17 cellular contexts compared by ENCODE assay signal in genomic region chr3:27097171-27097570, GRCh38.
DNase-seq lines count a peak whose midpoint lies in the region; ATAC-seq, FAIRE-seq and TF ChIP-seq lines count a peak whose summit lies in the region.
"Had no signal": no experiment of that assay in that cellular context is flagged by ENCODE, and none has a peak within 500 bp of the region (broad histone marks: within the 10 kb centered on the region; RNA-seq: fewer than 3 reads in every experiment).

No MANE protein-coding gene starts in this region.

- WGBS in GM12878 (ENCODE audit: insufficient coverage, insufficient replicate concordance, low lambda C conversion rate, missing lambda C conversion rate), result 0% methylated on average over 1 of the region's 1 CpG

- no peaks in the 10 kb centered on the region for H3K9me3 ChIP-seq in GM12878 (replicated peaks; ENCODE audit: control insufficient read depth, insufficient read depth, low read length)
- no peaks in the 10 kb centered on the region for H3K9me3 ChIP-seq in uterus
- H3K9me3 ChIP-seq: HAP-1 had no signal

- H3K9ac ChIP-seq in GM12878 (ENCODE audit: control insufficient read depth, insufficient read depth, low read length), result no peak overlapping the region
- H3K9ac ChIP-seq: BLaER1 treated with 17β-estradiol and CSF1 and Interleukin-3, amounts not matched to agents 10 nM and 100 nM; GM23248; KMS-11 had no signal

- TF ChIP-seq POLR2A in GM12878 (IDR thresholded peaks at IDR 0.05; ENCODE audit: low read depth, low read length) (no peak), uterus (IDR thresholded peaks at IDR 0.05) (no peak)

- SMC1A ChIA-PET in GM12878 (lab: Charles Lee; ENCODE audit: uncharacterized antibody, unreplicated experiment), result interaction anchor here (0.5 kb wide), 1 partner anchor 950 kb away, joined by 3 read pairs; no protein-coding TSS in a partner anchor

- H3K27me3 ChIP-seq in GM12878 (replicated peaks in 1 of 2; ENCODE audit: control insufficient read depth in 2 of 2, insufficient read depth in 2 of 2, low read length in 1 of 2) (no peaks in the 10 kb centered on the region), uterus (no peaks in the 10 kb centered on the region)

- RAD21 ChIA-PET in GM12878 (lab: Charles Lee; ENCODE audit: unreplicated experiment), result no interaction called here

- FAIRE-seq in GM18507 (lab: Jason Lieb, UNC), result peak; percentile 21
- FAIRE-seq in GM12878 (lab: Jason Lieb, UNC), result no peak
- FAIRE-seq: GM12892 had no signal

- BruUV-seq in GM12878 (replicated peaks; lab: Mats Ljungman, UMichigan), result no TSS peak

- H3K27ac ChIP-seq in GM12878 (ENCODE audit: control insufficient read depth, insufficient read depth) (no peak overlapping the region), uterus (no peak overlapping the region)
- H3K27ac ChIP-seq: BLaER1 treated with 17β-estradiol and CSF1 and Interleukin-3, amounts not matched to agents 10 nM and 100 nM; GM23248; HL-60; KMS-11 had no signal

- H3K4me1 ChIP-seq in GM12878 (ENCODE audit: control insufficient read depth, insufficient read depth, low read length) (no peaks in the 10 kb centered on the region; the same call in 1 of the 2 replicates), uterus (no peaks in the 10 kb centered on the region)

- no peak overlapping the region for H3K4me2 ChIP-seq in GM12878 (ENCODE audit: control insufficient read depth, insufficient read depth)
- H3K4me2 ChIP-seq: KMS-11 had no signal

- CTCF ChIA-PET in GM12878 (lab: Yijun Ruan, JAX), result no interaction called here

- in situ Hi-C loops in GM12878 (cut with MboI), result no loop called here

- H3K4me3 ChIP-seq in GM12878 (no peak overlapping the region), uterus (no peak overlapping the region)
- H3K4me3 ChIP-seq: BLaER1 treated with 17β-estradiol and CSF1 and Interleukin-3, amounts not matched to agents 10 nM and 100 nM; GM23248; HAP-1 had no signal

- no peaks in the 10 kb centered on the region for H4K20me1 ChIP-seq in GM12878 (ENCODE audit: control insufficient read depth, insufficient read depth)

- intact Hi-C loops in GM12878 (cut with micrococcal nuclease; ENCODE audit: unreplicated experiment) (no loop called here), uterus (cut with DNase I; ENCODE audit: low total_unique reads) (no loop called here)

- TF ChIP-seq RAD21 in GM12878 (IDR thresholded peaks at IDR 0.05; ENCODE audit: insufficient read depth, low read depth, low read length), result no peak

- POLR2A ChIA-PET in GM12878 (lab: Charles Lee), result no interaction called here

- H3K36me3 ChIP-seq in GM12878 (ENCODE audit: control insufficient read depth in 2 of 2, insufficient read depth in 2 of 2, low read length in 1 of 2) (no peaks in the 10 kb centered on the region), uterus (no peaks in the 10 kb centered on the region)
- H3K36me3 ChIP-seq: BLaER1 treated with 17β-estradiol and CSF1 and Interleukin-3, amounts not matched to agents 10 nM and 100 nM; HAP-1 had no signal

- TF ChIP-seq CTCF in GM12878 (IDR thresholded peaks at IDR 0.05 in 2 of 3, conservative IDR thresholded peaks at IDR 0.05 in 1 of 3; ENCODE audit: control insufficient read depth in 2 of 3, extremely low read depth in 1 of 3, insufficient read depth in 1 of 3, low read depth in 3 of 3, low read length in 3 of 3) (no peak), uterus (IDR thresholded peaks at IDR 0.05) (no peak)

- TF ChIP-seq EP300 in GM12878 (IDR thresholded peaks at IDR 0.05; ENCODE audit: borderline replicate concordance in 1 of 2, control insufficient read depth in 1 of 2, low read depth in 2 of 2, low read length in 2 of 2), result no peak

- H2AFZ ChIP-seq in GM12878 (ENCODE audit: control insufficient read depth, low read depth, low read length), result no peak overlapping the region
- H2AFZ ChIP-seq: GM23248 had no signal

- DNase-seq in GM18507 (ENCODE audit: extremely low spot score, insufficient read length, low read depth) (no peak), GM12878 (ENCODE audit: low read depth, low spot score) (no peak), uterus (no peak), activated gamma-delta T cell (lab: John Stamatoyannopoulos, UW) (no peak)
- DNase-seq: 8988T; Calu3; CD8-positive, alpha-beta T cell; DMS79 treated with DMSO at 0.1 percent for 48 hours; GM23248 had no signal

- no peaks in the 10 kb centered on the region for H3K79me2 ChIP-seq in GM12878 (ENCODE audit: control insufficient read depth, insufficient read depth, low read length)

- peak; percentile 41 for ATAC-seq in GM21360 (IDR thresholded peaks at IDR 0.05; ENCODE audit: unreplicated experiment)
- peak; percentile 52 for ATAC-seq in HG02852 (IDR thresholded peaks at IDR 0.05; ENCODE audit: unreplicated experiment)
- no peak for ATAC-seq in GM12878
- ATAC-seq in HG03135 (IDR thresholded peaks at IDR 0.05; ENCODE audit: unreplicated experiment), result no peak
- ATAC-seq: CD8-positive, alpha-beta T cell had no signal

TF ChIP-seq in GM12878, 131 proteins besides CTCF, POLR2A, EP300 and RAD21:
- TF ChIP-seq ZBTB33 (IDR thresholded peaks at IDR 0.05) (no peak), POU2F2 (IDR thresholded peaks at IDR 0.05; ENCODE audit: borderline replicate concordance, low read depth, low read length) (peak; percentile 14; the same call in 1 of the 3 replicates)
TF ChIP-seq in GM12878: peak in this region for 1.

Comparison
In these comparisons a context has a peak if more than half of its experiments do, and no peak if none do; other contexts are left out.
1. ATAC-seq: peak in GM21360 (single experiment) and HG02852 (single experiment); none in GM12878 (single experiment) and HG03135 (single experiment).